14 cellular contexts compared by ENCODE assay signal in genomic region chr6:85660181-85660611, GRCh38. TPM values are rescaled to one million over a fixed set of nuclear protein-coding genes. Genes with fewer than 3 reads are reported as not detected.
DNase-seq lines count a peak whose midpoint lies in the region; ATAC-seq and TF ChIP-seq lines count a peak whose summit lies in the region.
"Had no signal": no experiment of that assay in that cellular context is flagged by ENCODE, and none has a peak within 500 bp of the region (broad histone marks: within the 10 kb centered on the region; RNA-seq: fewer than 3 reads in every experiment).

No MANE protein-coding gene starts in this region.

- DNase-seq in DMS 273 (lab: John Stamatoyannopoulos, UW; ENCODE audit: unreplicated experiment) (peak; percentile 61), DMS 273 treated with DMSO at 0.1 percent for 48 hours (lab: John Stamatoyannopoulos, UW) (no peak), SK-N-SH (peak; percentile 64), fibroblast of peridontal ligament (ENCODE audit: extremely low read depth) (peak; percentile 91), smooth muscle cell (lab: John Stamatoyannopoulos, UW; ENCODE audit: unreplicated experiment) (peak; percentile 23), iPS-NIHi7 (ENCODE audit: extremely low spot score) (no peak), NCI-H1092 (lab: John Stamatoyannopoulos, UW) (no peak)
- DNase-seq: 8988T, immature natural killer cell, NCI-H1105, spleen, thyroid gland had no signal

- H3F3A ChIP-seq in SK-N-SH (replicated peaks; ENCODE audit: insufficient read depth), result peaks cover 12% of the 10 kb centered on the region
- peaks cover 4% of the 10 kb centered on the region for H3F3A ChIP-seq in smooth muscle cell (ENCODE audit: low read depth)

- POLR2A ChIA-PET in SK-N-SH (lab: Yijun Ruan, JAX), result interaction anchor here (1.4 kb wide), 2 partner anchors 17 to 18 kb away, joined by 7 to 11 read pairs; partner anchors contain the start of gene SYNCRIP

- H3K79me2 ChIP-seq in SK-N-SH (ENCODE audit: insufficient read depth) (no peaks in the 10 kb centered on the region), smooth muscle cell (ENCODE audit: low read depth) (no peaks in the 10 kb centered on the region)

- TF ChIP-seq CTCF in SK-N-SH (IDR thresholded peaks at IDR 0.05) (peak; percentile 39), smooth muscle cell (IDR thresholded peaks at IDR 0.05; ENCODE audit: borderline replicate concordance, insufficient read depth, poor library complexity, severe bottlenecking) (no peak)

- CTCF ChIA-PET in SK-N-SH (lab: Yijun Ruan, JAX), result interaction anchor here (0.9 to 1.0 kb wide), 2 partner anchors 18 to 303 kb away, joined by 3 read pairs; partner anchors contain the start of gene SYNCRIP

- H2AFZ ChIP-seq in SK-N-SH (ENCODE audit: low read depth) (peak overlapping the region; percentile 95), smooth muscle cell (ENCODE audit: low read depth) (peak overlapping the region; percentile 62)

- no peaks in the 10 kb centered on the region for H3K9me2 ChIP-seq in SK-N-SH

- TF ChIP-seq RAD21 in SK-N-SH (IDR thresholded peaks at IDR 0.05; ENCODE audit: low read length), result peak; percentile 45

- H3K4me3 ChIP-seq in SK-N-SH (ENCODE audit: low read depth in 2 of 2, low read length in 1 of 2), result peak overlapping the region; percentile 25 to 46; a peak in 3 of 4 replicates
- no peak overlapping the region for H3K4me3 ChIP-seq in smooth muscle cell
- H3K4me3 ChIP-seq: ascending aorta, spleen, thyroid gland had no signal

- no peaks in the 10 kb centered on the region for H3K27me3 ChIP-seq in SK-N-SH (ENCODE audit: insufficient read depth)
- H3K27me3 ChIP-seq in smooth muscle cell (ENCODE audit: low read depth), result no peaks in the 10 kb centered on the region
- H3K27me3 ChIP-seq: ascending aorta, spleen, thyroid gland had no signal

- H3K27ac ChIP-seq in SK-N-SH (ENCODE audit: low read depth in 2 of 2, low read length in 1 of 2) (peak overlapping the region; percentile 78 to 86), smooth muscle cell (ENCODE audit: low read depth) (peak overlapping the region; percentile 95)
- H3K27ac ChIP-seq: ascending aorta, spleen, thyroid gland had no signal

- no peaks in the 10 kb centered on the region for H3K36me3 ChIP-seq in SK-N-SH (replicated peaks in 1 of 2; ENCODE audit: control insufficient read depth in 1 of 2, insufficient read depth in 2 of 2, low read length in 1 of 2)
- H3K36me3 ChIP-seq in smooth muscle cell (ENCODE audit: low read depth), result no peaks in the 10 kb centered on the region
- H3K36me3 ChIP-seq: thyroid gland had no signal

- TF ChIP-seq EP300 in SK-N-SH (IDR thresholded peaks at IDR 0.05; ENCODE audit: borderline replicate concordance in 1 of 2, low read depth in 1 of 2, low read length in 1 of 2), result no peak

- H4K20me1 ChIP-seq in SK-N-SH (ENCODE audit: insufficient read depth), result no peaks in the 10 kb centered on the region
- no peaks in the 10 kb centered on the region for H4K20me1 ChIP-seq in smooth muscle cell (ENCODE audit: low read depth)

- peaks cover 4 to 8% of the 10 kb centered on the region in 2 experiments; a peak in 2 of 4 replicates for H3K4me1 ChIP-seq in SK-N-SH (ENCODE audit: control insufficient read depth in 1 of 2, insufficient read depth in 2 of 2, low read depth in 1 of 2, low read length in 1 of 2)
- H3K4me1 ChIP-seq in smooth muscle cell (ENCODE audit: low read depth), result peaks cover 5% of the 10 kb centered on the region
- H3K4me1 ChIP-seq: ascending aorta, spleen, thyroid gland had no signal

- H3K9me3 ChIP-seq in SK-N-SH (no peaks in the 10 kb centered on the region), smooth muscle cell (replicated peaks; ENCODE audit: low read depth) (no peaks in the 10 kb centered on the region)
- H3K9me3 ChIP-seq: thyroid gland had no signal

- H3K4me2 ChIP-seq in SK-N-SH (peak overlapping the region; percentile 62), smooth muscle cell (peak overlapping the region; percentile 76)

- H3K9ac ChIP-seq in SK-N-SH (peak overlapping the region; percentile 55), smooth muscle cell (ENCODE audit: low read depth) (peak overlapping the region; percentile 77)

- WGBS in SK-N-SH (ENCODE audit: low lambda C conversion rate), result 6% methylated on average over 6 of the region's 6 CpGs
- WGBS in smooth muscle cell (ENCODE audit: low lambda C conversion rate), result 18% methylated on average over 6 of the region's 6 CpGs

- ATAC-seq in HG02642 (IDR thresholded peaks at IDR 0.05; ENCODE audit: poor library complexity, unreplicated experiment), result no peak

TF ChIP-seq in SK-N-SH, 30 proteins besides CTCF, POLR2A, EP300 and RAD21:
- TF ChIP-seq MAX (IDR thresholded peaks at IDR 0.05; ENCODE audit: low read depth), result peak; percentile 81
- no peak for TF ChIP-seq IRF3 (IDR thresholded peaks at IDR 0.05; ENCODE audit: low read depth, low read length)
- TF ChIP-seq FOXM1 (IDR thresholded peaks at IDR 0.05; ENCODE audit: low read depth), result no peak
- 0 out of 2 replicates have a peak, but pooled peaks have one; percentile 27 for TF ChIP-seq POLR2AphosphoS5 (IDR thresholded peaks at IDR 0.05; ENCODE audit: low read depth, low read length)
- TF ChIP-seq TAF1 (IDR thresholded peaks at IDR 0.05; ENCODE audit: borderline replicate concordance, low read depth, low read length), result peak; percentile 44; the same call in 1 of the 2 replicates
- TF ChIP-seq FOSL2 (IDR thresholded peaks at IDR 0.05; ENCODE audit: borderline replicate concordance, low read depth), result peak; percentile 50; the same call in 1 of the 2 replicates
- peak; percentile 41; the same call in 1 of the 2 replicates for TF ChIP-seq TCF12 (IDR thresholded peaks at IDR 0.05)
- no peak for TF ChIP-seq NRF1 (IDR thresholded peaks at IDR 0.05; ENCODE audit: low read depth, low read length)
- no peak for TF ChIP-seq REST (IDR thresholded peaks at IDR 0.05; ENCODE audit: low read depth, low read length)
- no peak; the same call in 1 of the 2 replicates for TF ChIP-seq JUND (IDR thresholded peaks at IDR 0.05)
- peak; percentile 5; the same call in 1 of the 2 replicates for TF ChIP-seq SMC3 (IDR thresholded peaks at IDR 0.05; ENCODE audit: low read depth, low read length)
- TF ChIP-seq YY1 (IDR thresholded peaks at IDR 0.05; ENCODE audit: low read depth), result 0 out of 2 replicates have a peak, but pooled peaks have one; percentile 28
- TF ChIP-seq MXI1 (IDR thresholded peaks at IDR 0.05; ENCODE audit: low read depth, low read length), result peak; percentile 78

RNA-seq across cellular contexts. Expression of gene SYNCRIP, which starts 17.5 kb away (rescaled TPM):
- polyA plus RNA-seq in SK-N-SH (2012; rRNA removed) (15.9 and 17.8 TPM in 2 replicates), smooth muscle cell (53.1 and 60.9 TPM in 2 replicates)
- polyA plus RNA-seq in SK-N-SH (2012; cell fraction: cytosol; rRNA removed), result 30.8 and 46.3 TPM in 2 replicates
- 9.6 and 18.8 TPM in 2 replicates for polyA plus RNA-seq in SK-N-SH (2012; cell fraction: nucleus; rRNA removed)
- 74.6 and 87.3 TPM in 2 replicates for total RNA-seq in smooth muscle cell

Comparison
In these comparisons a context has a peak if more than half of its experiments do, and no peak if none do; other contexts are left out.
1. DNase-seq: peak in DMS 273 (single experiment), SK-N-SH (single experiment), fibroblast of peridontal ligament (single experiment) and smooth muscle cell (single experiment); none in DMS 273 treated with DMSO at 0.1 percent for 48 hours (single experiment), iPS-NIHi7 (single experiment) and NCI-H1092 (single experiment).